1 cellular context compared by ENCODE assay signal in the genomic region with DNA sequence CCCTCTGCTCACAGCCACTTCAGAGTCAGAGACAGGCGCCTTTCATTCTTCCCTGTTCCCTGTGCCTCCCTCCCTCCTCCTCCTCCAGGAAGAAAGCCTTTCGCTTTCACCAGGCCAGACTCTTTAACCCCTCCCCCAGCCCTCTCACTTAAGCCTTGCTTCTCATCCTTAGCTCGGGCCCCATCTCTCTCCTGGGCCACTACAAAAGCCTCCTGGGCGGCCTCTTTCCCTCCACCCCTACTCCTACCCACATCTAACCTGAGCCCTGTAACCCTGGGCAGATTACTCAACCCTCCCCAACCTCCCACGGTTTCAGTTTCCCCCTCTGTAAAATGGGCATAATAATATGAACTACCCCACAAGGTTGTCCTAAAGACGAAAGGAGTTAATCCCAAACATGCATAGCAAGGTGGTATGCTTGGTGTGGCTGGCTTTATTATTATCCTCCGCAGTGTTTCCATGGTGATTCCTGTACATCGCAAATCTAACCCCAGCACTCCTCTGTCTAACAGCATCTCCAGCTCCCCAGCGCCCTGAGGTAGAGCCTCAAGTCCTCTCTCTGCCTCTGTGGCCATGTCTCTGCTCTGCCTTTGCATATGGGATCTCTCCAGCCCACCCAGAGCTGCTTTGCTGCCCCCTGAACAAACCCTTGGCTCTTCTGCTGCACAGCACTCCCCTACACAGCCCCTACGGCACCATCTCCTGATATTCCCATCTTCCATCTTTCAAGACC.
TF ChIP-seq lines count a peak whose summit lies in the region.

No MANE protein-coding gene starts in this region.

TF ChIP-seq in GM12878, 131 proteins besides CTCF, POLR2A, EP300 and RAD21:
- TF ChIP-seq REST (IDR thresholded peaks at IDR 0.05; ENCODE audit: low read depth, low read length) (no peak), MYC (IDR thresholded peaks at IDR 0.05; ENCODE audit: insufficient read depth, insufficient read length, insufficient replicate concordance, low read length, severe bottlenecking) (no peak), CEBPB (IDR thresholded peaks at IDR 0.05; ENCODE audit: borderline replicate concordance in 1 of 2, low read depth in 2 of 2, low read length in 2 of 2) (no peak), POLR2AphosphoS5 (IDR thresholded peaks at IDR 0.05; ENCODE audit: low read length) (no peak), ZNF24 (IDR thresholded peaks at IDR 0.05) (no peak), BCL11A (IDR thresholded peaks at IDR 0.05; ENCODE audit: low read depth, low read length) (no peak)
